In genomic region chr14:66999978-67000377, GRCh38 we compare ENCODE assay signal across 8 cellular contexts.
"Had no signal": no experiment of that assay in that cellular context is flagged by ENCODE, and none has a peak within 500 bp of the region (broad histone marks: within the 10 kb centered on the region; RNA-seq: fewer than 3 reads in every experiment).

No MANE protein-coding gene starts in this region.

- H2AFZ ChIP-seq: GM23248 had no signal

- FAIRE-seq: H54, K562 had no signal

- H3K4me3 ChIP-seq: GM23248, K562 had no signal

- ATAC-seq: K562 had no signal

- H3K27ac ChIP-seq: GM23248 had no signal

- H3K9ac ChIP-seq: GM23248 had no signal

- DNase-seq: GM23248, GOT3, H9, HCEC 1CT, IMR-90, KG1 had no signal
